Comparison of ENCODE assay signal across 32 cellular contexts in genomic region chr18:52313213-52313612, GRCh38. TPM values are rescaled to one million over a fixed set of nuclear protein-coding genes. Genes with fewer than 3 reads are reported as not detected.
DNase-seq lines count a peak whose midpoint lies in the region; TF ChIP-seq lines count a peak whose summit lies in the region.
"Had no signal": no experiment of that assay in that cellular context is flagged by ENCODE, and none has a peak within 500 bp of the region (broad histone marks: within the 10 kb centered on the region; RNA-seq: fewer than 3 reads in every experiment).

No MANE protein-coding gene starts in this region.

- H3K27me3 ChIP-seq in ascending aorta: no peaks in the 10 kb centered on the region
- H3K27me3 ChIP-seq in SJCRH30: no peaks in the 10 kb centered on the region
- H3K27me3 ChIP-seq: BE2C, colonic mucosa, esophagus squamous epithelium, gastroesophageal sphincter had no signal

- intact Hi-C loops in ascending aorta (cut with DNase I) (no loop called here), posterior cingulate gyrus (cut with DNase I) (no loop called here)

- H3K36me3 ChIP-seq in ascending aorta: no peaks in the 10 kb centered on the region
- no peaks in the 10 kb centered on the region for H3K36me3 ChIP-seq in SJCRH30
- H3K36me3 ChIP-seq: BE2C, colonic mucosa, esophagus squamous epithelium, gastroesophageal sphincter, HAP-1 had no signal

- no peak overlapping the region for H3K4me3 Mint-ChIP-seq in progenitor cell of endocrine pancreas (ENCODE audit: low read depth)
- H3K4me3 Mint-ChIP-seq: activated CD4-positive, alpha-beta T cell treated with anti-CD3 and anti-CD28 coated beads, Interleukin-2, amount 10 ng/mL, durations not matched to agents 7 days and 5 days; CD8-positive, alpha-beta memory T cell; naive thymus-derived CD8-positive, alpha-beta T cell; stimulated activated naive CD8-positive, alpha-beta T cell treated with anti-CD3 and anti-CD28 coated beads, Interleukin-15, amount 100 ng/mL, for 72 hours had no signal

- DNase-seq in DMS53 treated with DMSO at 0.1 percent for 48 hours (lab: John Stamatoyannopoulos, UW; ENCODE audit: unreplicated experiment): peak; percentile 48
- peak; percentile 71 for DNase-seq in NCI-H69 (lab: John Stamatoyannopoulos, UW)
- no peak for DNase-seq in epithelial cell of prostate (ENCODE audit: low read depth, low spot score)
- DNase-seq in progenitor cell of endocrine pancreas (ENCODE audit: low spot score, unreplicated experiment): no peak
- DNase-seq in ascending aorta (ENCODE audit: low spot score in 2 of 2): no peak
- no peak for DNase-seq in posterior cingulate gyrus
- DNase-seq in SJCRH30: no peak
- DNase-seq: activated CD4-positive, alpha-beta T cell treated with anti-CD3 and anti-CD28 coated beads, Interleukin-2, amount 10 ng/mL, durations not matched to agents 7 days and 5 days; activated naive CD4-positive, alpha-beta T cell; activated T-cell treated with anti-CD3 and anti-CD28 coated beads, Interleukin-2, amount 50 U/mL, for 48 hours; BE2C; CD8-positive, alpha-beta memory T cell; colonic mucosa; effector memory CD4-positive, alpha-beta T cell; esophagus squamous epithelium; Karpas-422; naive thymus-derived CD8-positive, alpha-beta T cell; NCI-H1436; NCI-H510A; retina; SHP77 treated with DMSO at 0.1 percent for 48 hours; stimulated activated CD4-positive, alpha-beta T cell treated with anti-CD3 and anti-CD28 coated beads, Interleukin-1b, Interleukin-23, amount 100 ng/mL, for 48 hours; stimulated activated CD8-positive, alpha-beta memory T cell treated with anti-CD3 and anti-CD28 coated beads, Interleukin-4, amount 100 ng/mL, for 48 hours; stimulated activated naive CD8-positive, alpha-beta T cell treated with anti-CD3 and anti-CD28 coated beads, Interleukin-15, amount 100 ng/mL, for 72 hours; SW 1271; T-helper 9 cell had no signal

- peak overlapping the region; percentile 11 for H3K27ac Mint-ChIP-seq in progenitor cell of endocrine pancreas
- H3K27ac Mint-ChIP-seq: activated CD4-positive, alpha-beta T cell treated with anti-CD3 and anti-CD28 coated beads, Interleukin-2, amount 10 ng/mL, durations not matched to agents 7 days and 5 days; CD8-positive, alpha-beta memory T cell; naive thymus-derived CD8-positive, alpha-beta T cell; stimulated activated naive CD8-positive, alpha-beta T cell treated with anti-CD3 and anti-CD28 coated beads, Interleukin-15, amount 100 ng/mL, for 72 hours had no signal

- H3K27ac ChIP-seq in epithelial cell of prostate: peak overlapping the region; percentile 3
- H3K27ac ChIP-seq in ascending aorta: no peak overlapping the region
- no peak overlapping the region for H3K27ac ChIP-seq in SJCRH30
- H3K27ac ChIP-seq: colonic mucosa, esophagus squamous epithelium, gastroesophageal sphincter, PC-9, VCaP had no signal

- H3K4me3 ChIP-seq in ascending aorta (no peak overlapping the region), SJCRH30 (no peak overlapping the region)
- H3K4me3 ChIP-seq: colonic mucosa, esophagus squamous epithelium, gastroesophageal sphincter, HAP-1, PC-9, smooth muscle cell had no signal

- H3K9me3 ChIP-seq in ascending aorta: no peaks in the 10 kb centered on the region
- H3K9me3 ChIP-seq in SJCRH30 (replicated peaks): no peaks in the 10 kb centered on the region
- H3K9me3 ChIP-seq: BE2C, colonic mucosa, HAP-1 had no signal

- peaks cover 49% of the 10 kb centered on the region for H3K27me3 Mint-ChIP-seq in progenitor cell of endocrine pancreas
- H3K27me3 Mint-ChIP-seq: activated CD4-positive, alpha-beta T cell treated with anti-CD3 and anti-CD28 coated beads, Interleukin-2, amount 10 ng/mL, durations not matched to agents 7 days and 5 days; CD8-positive, alpha-beta memory T cell; naive thymus-derived CD8-positive, alpha-beta T cell; stimulated activated naive CD8-positive, alpha-beta T cell treated with anti-CD3 and anti-CD28 coated beads, Interleukin-15, amount 100 ng/mL, for 72 hours had no signal

- H3K4me1 Mint-ChIP-seq in progenitor cell of endocrine pancreas (ENCODE audit: low read depth): peaks cover 28% of the 10 kb centered on the region
- H3K4me1 Mint-ChIP-seq: activated CD4-positive, alpha-beta T cell treated with anti-CD3 and anti-CD28 coated beads, Interleukin-2, amount 10 ng/mL, durations not matched to agents 7 days and 5 days; CD8-positive, alpha-beta memory T cell; naive thymus-derived CD8-positive, alpha-beta T cell; stimulated activated naive CD8-positive, alpha-beta T cell treated with anti-CD3 and anti-CD28 coated beads, Interleukin-15, amount 100 ng/mL, for 72 hours had no signal

- H3K4me1 ChIP-seq in ascending aorta (no peaks in the 10 kb centered on the region), SJCRH30 (no peaks in the 10 kb centered on the region)
- H3K4me1 ChIP-seq: BE2C, colonic mucosa, esophagus squamous epithelium, gastroesophageal sphincter, HAP-1 had no signal

- TF ChIP-seq CTCF in progenitor cell of endocrine pancreas (IDR thresholded peaks at IDR 0.05; ENCODE audit: unreplicated experiment): no peak
- TF ChIP-seq CTCF in ascending aorta (IDR thresholded peaks at IDR 0.05): no peak

- no peaks in the 10 kb centered on the region for H3K36me3 Mint-ChIP-seq in progenitor cell of endocrine pancreas (ENCODE audit: insufficient read depth)
- H3K36me3 Mint-ChIP-seq: CD8-positive, alpha-beta memory T cell had no signal

- H3K9me3 Mint-ChIP-seq in progenitor cell of endocrine pancreas (ENCODE audit: low read depth): peaks cover 2% of the 10 kb centered on the region

RNA-seq across cellular contexts. Expression of gene DCC, which starts 26.8 kb away (rescaled TPM):
- 8.4 and 10.1 TPM in 2 replicates for total RNA-seq in progenitor cell of endocrine pancreas
- total RNA-seq in ascending aorta: not detected
- 0.35 and 1.7 TPM in 2 replicates for total RNA-seq in SJCRH30 (2014; rRNA removed; shearing (Covaris generic))
- total RNA-seq: activated CD4-positive, alpha-beta T cell treated with anti-CD3 and anti-CD28 coated beads, Interleukin-2, amount 10 ng/mL, durations not matched to agents 7 days and 5 days; CD8-positive, alpha-beta memory T cell; HepG2; naive thymus-derived CD8-positive, alpha-beta T cell; PC-9; smooth muscle cell had no signal

Comparison
In these comparisons a context has a peak if more than half of its experiments do, and no peak if none do; other contexts are left out.
1. DNase-seq: peak in DMS53 treated with DMSO at 0.1 percent for 48 hours (single experiment) and NCI-H69 (single experiment); none in epithelial cell of prostate (single experiment), progenitor cell of endocrine pancreas (single experiment), ascending aorta (0 of 2), posterior cingulate gyrus (0 of 10) and SJCRH30 (0 of 2).